In genomic region chr12:124569375-124570148, GRCh38 we compare ENCODE assay signal across 13 cellular contexts. TPM values are rescaled to one million over a fixed set of nuclear protein-coding genes. Genes with fewer than 3 reads are reported as not detected.
DNase-seq lines count a peak whose midpoint lies in the region; ATAC-seq and TF ChIP-seq lines count a peak whose summit lies in the region.
"Had no signal": no experiment of that assay in that cellular context is flagged by ENCODE, and none has a peak within 500 bp of the region (broad histone marks: within the 10 kb centered on the region; RNA-seq: fewer than 3 reads in every experiment).

No MANE protein-coding gene starts in this region.

- no peaks in the 10 kb centered on the region for H3K36me3 Mint-ChIP-seq in CD4-positive, CD25-positive, alpha-beta regulatory T cell

- H3K4me3 ChIP-seq in CD4-positive, CD25-positive, alpha-beta regulatory T cell (ENCODE audit: low read depth, low read length) = no peak overlapping the region
- H3K4me3 ChIP-seq in Panc1 (ENCODE audit: low read depth in 2 of 2, low read length in 2 of 2) (no peak overlapping the region), gastroesophageal sphincter (no peak overlapping the region), GM23248 (no peak overlapping the region), SK-N-SH (ENCODE audit: low read depth in 2 of 2, low read length in 1 of 2) (no peak overlapping the region)
- H3K4me3 ChIP-seq: lung had no signal

- no peak for ATAC-seq in CD4-positive, CD25-positive, alpha-beta regulatory T cell (ENCODE audit: low read depth in 2 of 2)
- no peak for ATAC-seq in Panc1
- ATAC-seq in gastroesophageal sphincter = no peak
- ATAC-seq in sciatic nerve = no peak
- no peak for ATAC-seq in GM18517 (IDR thresholded peaks at IDR 0.05; ENCODE audit: unreplicated experiment)
- ATAC-seq in HG02610 (IDR thresholded peaks at IDR 0.05; ENCODE audit: unreplicated experiment) = no peak

- no peak overlapping the region for H3K9ac ChIP-seq in GM23248
- no peak overlapping the region for H3K9ac ChIP-seq in SK-N-SH

- CTCF ChIA-PET in Panc1 (lab: Charles Lee) (interaction anchor here (0.7 kb wide), 1 partner anchor 155 kb away, joined by 3 read pairs; no protein-coding TSS in a partner anchor), SK-N-SH (lab: Yijun Ruan, JAX) (interaction anchor here (0.6 to 1.3 kb wide), 5 partner anchors 13 to 202 kb away, joined by 3 to 4 read pairs (median 3); no protein-coding TSS in a partner anchor)

- H3K4me1 Mint-ChIP-seq in CD4-positive, CD25-positive, alpha-beta regulatory T cell = peaks cover 0 to 16% (median 7%) of the 10 kb centered on the region in 4 donors

- H3K79me2 ChIP-seq in GM23248 (ENCODE audit: insufficient read depth) (peaks cover 25% of the 10 kb centered on the region), SK-N-SH (ENCODE audit: insufficient read depth) (peaks cover 25% of the 10 kb centered on the region)

- WGBS in gastroesophageal sphincter (ENCODE audit: low coverage in 1 of 2), 2 donors = 80 to 100% methylated on average over 1 to 2 of the region's 17 CpGs
- WGBS in GM23248 (ENCODE audit: low coverage in 1 of 2, low lambda C conversion rate in 2 of 2, missing lambda C conversion rate in 2 of 2), 2 experiments = 79 to 83% methylated on average over 17 of the region's 17 CpGs
- WGBS in SK-N-SH (ENCODE audit: low lambda C conversion rate) = 89% methylated on average over 15 of the region's 17 CpGs

- no peak overlapping the region for H3K27ac Mint-ChIP-seq in CD4-positive, CD25-positive, alpha-beta regulatory T cell
- H3K27ac Mint-ChIP-seq: activated CD4-positive, alpha-beta memory T cell treated with anti-CD3 and anti-CD28 coated beads, Interleukin-2, amount 10 ng/mL, durations not matched to agents 7 days and 5 days had no signal

- no peaks in the 10 kb centered on the region for H3K36me3 ChIP-seq in CD4-positive, CD25-positive, alpha-beta regulatory T cell (ENCODE audit: control insufficient read depth, insufficient read depth, low read length)
- H3K36me3 ChIP-seq in Panc1 (ENCODE audit: control insufficient read depth, insufficient read depth, low read length) (no peaks in the 10 kb centered on the region; the same call in 1 of the 2 replicates), gastroesophageal sphincter (no peaks in the 10 kb centered on the region), GM23248 (ENCODE audit: low read depth) (no peaks in the 10 kb centered on the region), SK-N-SH (replicated peaks in 1 of 2; ENCODE audit: control insufficient read depth in 1 of 2, insufficient read depth in 2 of 2, low read length in 1 of 2) (no peaks in the 10 kb centered on the region)

- no peaks in the 10 kb centered on the region for H3K27me3 ChIP-seq in CD4-positive, CD25-positive, alpha-beta regulatory T cell (ENCODE audit: control insufficient read depth, insufficient read depth, low read length)
- H3K27me3 ChIP-seq in Panc1 (ENCODE audit: control insufficient read depth, insufficient read depth, low read length) = no peaks in the 10 kb centered on the region
- no peaks in the 10 kb centered on the region for H3K27me3 ChIP-seq in gastroesophageal sphincter
- no peaks in the 10 kb centered on the region for H3K27me3 ChIP-seq in GM23248 (replicated peaks; ENCODE audit: insufficient read depth)
- no peaks in the 10 kb centered on the region for H3K27me3 ChIP-seq in SK-N-SH (ENCODE audit: insufficient read depth)

- peak overlapping the region in 3 of 4 donors; percentile 21 to 82 (median 44) for H3K4me3 Mint-ChIP-seq in CD4-positive, CD25-positive, alpha-beta regulatory T cell
- H3K4me3 Mint-ChIP-seq: activated CD4-positive, alpha-beta memory T cell treated with anti-CD3 and anti-CD28 coated beads, Interleukin-2, amount 10 ng/mL, durations not matched to agents 7 days and 5 days had no signal

- H3F3A ChIP-seq in GM23248 (ENCODE audit: insufficient read depth) = no peaks in the 10 kb centered on the region
- no peaks in the 10 kb centered on the region for H3F3A ChIP-seq in SK-N-SH (replicated peaks; ENCODE audit: insufficient read depth)

- no peaks in the 10 kb centered on the region for H3K9me2 ChIP-seq in GM23248 (ENCODE audit: insufficient read depth)
- no peaks in the 10 kb centered on the region for H3K9me2 ChIP-seq in SK-N-SH

- no peaks in the 10 kb centered on the region for H3K27me3 Mint-ChIP-seq in CD4-positive, CD25-positive, alpha-beta regulatory T cell

- POLR2A ChIA-PET in Panc1 (lab: Charles Lee) (no interaction called here), SK-N-SH (lab: Yijun Ruan, JAX) (interaction anchor here (0.8 kb wide), 1 partner anchor 24 kb away, joined by 4 read pairs; no protein-coding TSS in a partner anchor)

- in situ Hi-C loops in Panc1 (cut with HindIII; ENCODE audit: low pct_unique_long_range_greater_than_20kb, low sequenced_read_pairs) (no loop called here), GM23248 (cut with MboI) (loop anchor here (5.0 kb wide), 1 partner anchor 198 kb away; no protein-coding TSS in a partner anchor)

- intact Hi-C loops in Panc1 (cut with micrococcal nuclease; ENCODE audit: unreplicated experiment) (loop anchor here (5.0 to 10.0 kb wide), 4 partner anchors 113 to 195 kb away; no protein-coding TSS in a partner anchor), sciatic nerve (cut with DNase I) (loop anchor here (5.0 to 10.0 kb wide), 3 partner anchors 55 to 198 kb away; no protein-coding TSS in a partner anchor)

- no peak overlapping the region for H3K27ac ChIP-seq in CD4-positive, CD25-positive, alpha-beta regulatory T cell (ENCODE audit: insufficient read depth, low read length, poor library complexity, severe bottlenecking)
- H3K27ac ChIP-seq in Panc1 (ENCODE audit: low read length) (peak overlapping the region; percentile 71), gastroesophageal sphincter (peak overlapping the region in 3 of 4 donors; percentile 98 to 100 (median 100)), GM23248 (no peak overlapping the region), SK-N-SH (ENCODE audit: low read depth in 2 of 2, low read length in 1 of 2) (peak overlapping the region in 1 of 2 experiments; percentile 98; a peak in 2 of 4 replicates)

- no peak for TF ChIP-seq CTCF in Panc1 (IDR thresholded peaks at IDR 0.05)
- no peak for TF ChIP-seq CTCF in gastroesophageal sphincter (IDR thresholded peaks at IDR 0.05)
- TF ChIP-seq CTCF in SK-N-SH (IDR thresholded peaks at IDR 0.05) = no peak

- peaks cover 0 to 1% (median 0%) of the 10 kb centered on the region in 7 donors for H3K9me3 Mint-ChIP-seq in CD4-positive, CD25-positive, alpha-beta regulatory T cell
- H3K9me3 Mint-ChIP-seq: activated CD4-positive, alpha-beta memory T cell treated with anti-CD3 and anti-CD28 coated beads, Interleukin-2, amount 10 ng/mL, durations not matched to agents 7 days and 5 days had no signal

- TF ChIP-seq EP300 in gastroesophageal sphincter (IDR thresholded peaks at IDR 0.05) (no peak), SK-N-SH (IDR thresholded peaks at IDR 0.05; ENCODE audit: borderline replicate concordance in 1 of 2, low read depth in 1 of 2, low read length in 1 of 2) (no peak)

- DNase-seq in CD4-positive, CD25-positive, alpha-beta regulatory T cell = no peak
- DNase-seq in Panc1 (ENCODE audit: low read depth, low spot score) (no peak), sciatic nerve (ENCODE audit: low spot score) (peak; percentile 60), GM23248 (no peak), SK-N-SH (no peak)
- DNase-seq: activated CD4-positive, alpha-beta memory T cell treated with anti-CD3 and anti-CD28 coated beads, Interleukin-2, amount 10 ng/mL, durations not matched to agents 7 days and 5 days; activated naive CD4-positive, alpha-beta T cell; cortex of kidney; NCI-H748 treated with DMSO at 0.1 percent for 48 hours had no signal

- H4K20me1 ChIP-seq in GM23248 (ENCODE audit: insufficient read depth) = no peaks in the 10 kb centered on the region
- H4K20me1 ChIP-seq in SK-N-SH (ENCODE audit: insufficient read depth) = peaks cover 19% of the 10 kb centered on the region

- no peak for TF ChIP-seq POLR2A in gastroesophageal sphincter (IDR thresholded peaks at IDR 0.05)

- H3K4me1 ChIP-seq in CD4-positive, CD25-positive, alpha-beta regulatory T cell (ENCODE audit: control insufficient read depth, insufficient read depth, low read length, poor library complexity, severe bottlenecking) = peaks cover 19% of the 10 kb centered on the region
- H3K4me1 ChIP-seq in Panc1 (ENCODE audit: control insufficient read depth, insufficient read depth, low read length) (peaks cover 26% of the 10 kb centered on the region), gastroesophageal sphincter (peaks cover 0 to 54% (median 28%) of the 10 kb centered on the region in 3 donors), GM23248 (ENCODE audit: insufficient read depth) (peaks cover 10% of the 10 kb centered on the region), SK-N-SH (ENCODE audit: control insufficient read depth in 1 of 2, insufficient read depth in 2 of 2, low read depth in 1 of 2, low read length in 1 of 2) (peaks cover 14 to 33% of the 10 kb centered on the region in 2 experiments)

- no peak overlapping the region for H3K4me2 ChIP-seq in GM23248 (ENCODE audit: unreplicated experiment)
- H3K4me2 ChIP-seq in SK-N-SH = no peak overlapping the region

- H2AFZ ChIP-seq in GM23248 (no peak overlapping the region), SK-N-SH (ENCODE audit: low read depth) (no peak overlapping the region)

- no TSS peak for BruUV-seq in Panc1 (replicated peaks; lab: Mats Ljungman, UMichigan)

- no peaks in the 10 kb centered on the region for H3K9me3 ChIP-seq in CD4-positive, CD25-positive, alpha-beta regulatory T cell (ENCODE audit: control insufficient read depth in 2 of 2, low read length in 2 of 2)
- H3K9me3 ChIP-seq in Panc1 (ENCODE audit: control insufficient read depth, insufficient read depth, low read depth, low read length) = no peaks in the 10 kb centered on the region
- no peaks in the 10 kb centered on the region for H3K9me3 ChIP-seq in gastroesophageal sphincter
- no peaks in the 10 kb centered on the region for H3K9me3 ChIP-seq in GM23248 (ENCODE audit: low read depth)
- H3K9me3 ChIP-seq in SK-N-SH = no peaks in the 10 kb centered on the region

- no peak for TF ChIP-seq RAD21 in SK-N-SH (IDR thresholded peaks at IDR 0.05; ENCODE audit: low read length)

TF ChIP-seq in SK-N-SH, 30 proteins besides CTCF, POLR2A, EP300 and RAD21 (continues in another document):
- TF ChIP-seq RCOR1 (IDR thresholded peaks at IDR 0.05; ENCODE audit: low read length) (no peak), NFIC (IDR thresholded peaks at IDR 0.05; ENCODE audit: borderline replicate concordance) (no peak), JUND (IDR thresholded peaks at IDR 0.05) (no peak), FOXJ3 (CRISPR knock-in tag; IDR thresholded peaks at IDR 0.05) (no peak)

RNA-seq across cellular contexts. Expression of gene NCOR2, which starts 2.1 kb away (rescaled TPM):
- 134 TPM for total RNA-seq in CD4-positive, CD25-positive, alpha-beta regulatory T cell
- polyA plus RNA-seq in CD4-positive, CD25-positive, alpha-beta regulatory T cell = 1 to 10 TPM; 2.0 to 4.1 (median 2.4) TPM
- 461 TPM for total RNA-seq in Panc1 (2021; ENCODE audit: unreplicated experiment)
- 441 TPM for polyA plus RNA-seq in Panc1 (2012; ENCODE audit: insufficient read length)
- 100 to 1,000 TPM in 2 of 4 donors, 10 to 100 TPM in 2; 67.2 to 148 (median 105) TPM for total RNA-seq in gastroesophageal sphincter
- total RNA-seq in sciatic nerve = 345 TPM
- total RNA-seq in GM23248 (2014; rRNA removed; shearing (Covaris generic)) = 37.7 and 66.0 TPM in 2 replicates
- 40.8 and 43.5 TPM in 2 replicates for polyA plus RNA-seq in GM23248 (2016; fragmentation: Nextera tagmentation; extraction: Ambion mirVana)
- polyA plus RNA-seq in SK-N-SH (2012; rRNA removed) = 9.1 and 19.0 TPM in 2 replicates
- 14.3 and 16.0 TPM in 2 replicates for polyA plus RNA-seq in SK-N-SH (2012; cell fraction: cytosol; rRNA removed)
- polyA plus RNA-seq in SK-N-SH (2012; cell fraction: nucleus; rRNA removed) = 61.3 and 99.7 TPM in 2 replicates

Comparison
In these comparisons a context has a peak if more than half of its experiments do, and no peak if none do; other contexts are left out.
1. H3K27ac ChIP-seq: peak in Panc1 (single experiment) and gastroesophageal sphincter (3 of 4); none in CD4-positive, CD25-positive, alpha-beta regulatory T cell (single experiment) and GM23248 (single experiment).